Comparison of ENCODE assay signal across 20 cellular contexts in the genomic region with DNA sequence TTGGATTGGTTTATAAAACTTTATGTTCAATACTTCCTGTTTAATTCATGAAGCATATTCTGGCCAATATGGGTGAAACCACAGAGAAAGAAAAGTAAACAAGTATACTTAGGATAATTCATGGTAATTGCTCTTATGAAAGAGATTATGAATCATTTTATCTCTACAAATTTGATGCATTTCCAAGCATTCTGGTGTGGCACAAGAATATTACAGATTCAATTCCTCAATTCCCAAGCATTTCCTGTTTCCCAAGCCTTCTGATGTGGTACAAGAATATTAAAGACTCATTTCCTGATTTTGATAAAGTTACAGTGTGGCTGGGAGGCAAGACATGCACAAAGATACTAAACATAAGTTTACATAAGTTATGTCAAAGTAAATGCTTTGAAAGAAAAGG.
DNase-seq lines count a peak whose midpoint lies in the region; ATAC-seq and TF ChIP-seq lines count a peak whose summit lies in the region.
"Had no signal": no experiment of that assay in that cellular context is flagged by ENCODE, and none has a peak within 500 bp of the region (broad histone marks: within the 10 kb centered on the region; RNA-seq: fewer than 3 reads in every experiment).

No MANE protein-coding gene starts in this region.

- H3K9me2 ChIP-seq in GM23248 (ENCODE audit: insufficient read depth) = no peaks in the 10 kb centered on the region

- no peaks in the 10 kb centered on the region for H4K20me1 ChIP-seq in GM23248 (ENCODE audit: insufficient read depth)

- H3K36me3 ChIP-seq in GM23248 (ENCODE audit: low read depth) = no peaks in the 10 kb centered on the region
- H3K36me3 ChIP-seq: ascending aorta, HAP-1, pancreas had no signal

- H2AFZ ChIP-seq in GM23248 = no peak overlapping the region

- no peak overlapping the region for H3K4me3 ChIP-seq in GM23248
- no peak overlapping the region for H3K4me3 ChIP-seq in coronary artery
- H3K4me3 ChIP-seq: A549, ascending aorta, HAP-1, pancreas had no signal

- peaks cover 20% of the 10 kb centered on the region for H3F3A ChIP-seq in GM23248 (ENCODE audit: insufficient read depth)

- H3K4me1 ChIP-seq in GM23248 (ENCODE audit: insufficient read depth) = peaks cover 14% of the 10 kb centered on the region
- H3K4me1 ChIP-seq: A549, ascending aorta, HAP-1, pancreas had no signal

- DNase-seq in A172 (ENCODE audit: low spot score) (peak; percentile 49), GM23248 (peak; percentile 81), SW480 (ENCODE audit: low spot score) (peak; percentile 3), fibroblast of gingiva (ENCODE audit: low read depth) (peak; percentile 75), coronary artery (ENCODE audit: low spot score) (no peak), GM10266 (ENCODE audit: extremely low spot score) (no peak), DMS153 treated with DMSO at 0.1 percent for 48 hours (lab: John Stamatoyannopoulos, UW; ENCODE audit: unreplicated experiment) (no peak)
- DNase-seq: activated CD4-positive, alpha-beta T cell treated with anti-CD3 and anti-CD28 coated beads for 4 hours; activated naive CD4-positive, alpha-beta T cell treated with anti-CD3 and anti-CD28 coated beads, Interleukin-2, amount 50 U/mL, for 16 hours; activated T-cell treated with anti-CD3 and anti-CD28 coated beads, Interleukin-2, amount 50 U/mL, for 72 hours; CD4-positive, CD25-positive, alpha-beta regulatory T cell; natural killer cell; NCI-H1436; NCI-H524 treated with DMSO at 0.1 percent for 48 hours; pancreas had no signal

- no peak overlapping the region for H3K27ac ChIP-seq in GM23248
- H3K27ac ChIP-seq in coronary artery = no peak overlapping the region
- H3K27ac ChIP-seq: A549, ascending aorta, pancreas had no signal

- ATAC-seq in GM19023 (IDR thresholded peaks at IDR 0.05; ENCODE audit: unreplicated experiment) = no peak
- ATAC-seq: A549; activated T-cell treated with anti-CD3 and anti-CD28 coated beads, Interleukin-2, amount 50 U/mL, for 72 hours; natural killer cell; pancreas; sciatic nerve had no signal

- no peaks in the 10 kb centered on the region for H3K79me2 ChIP-seq in GM23248 (ENCODE audit: insufficient read depth)

- no peak overlapping the region for H3K4me2 ChIP-seq in GM23248 (ENCODE audit: unreplicated experiment)
- H3K4me2 ChIP-seq: A549 had no signal

- no peaks in the 10 kb centered on the region for H3K9me3 ChIP-seq in GM23248 (ENCODE audit: low read depth)
- H3K9me3 ChIP-seq: ascending aorta, HAP-1, pancreas had no signal

- peaks cover 22% of the 10 kb centered on the region for H3K27me3 ChIP-seq in GM23248 (replicated peaks; ENCODE audit: insufficient read depth)
- H3K27me3 ChIP-seq: ascending aorta, pancreas had no signal

- in situ Hi-C loops in GM23248 (cut with MboI) = no loop called here

- TF ChIP-seq CTCF in coronary artery (IDR thresholded peaks at IDR 0.05) = no peak
- no peak for TF ChIP-seq CTCF in GM10266 (IDR thresholded peaks at IDR 0.05; ENCODE audit: control insufficient read depth, insufficient read depth, low read depth, missing control alignments)

- no peak overlapping the region for H3K9ac ChIP-seq in GM23248

Comparison
In these comparisons a context has a peak if more than half of its experiments do, and no peak if none do; other contexts are left out.
1. DNase-seq: peak in A172 (single experiment), GM23248 (single experiment), SW480 (single experiment) and fibroblast of gingiva (single experiment); none in coronary artery (single experiment), GM10266 (single experiment) and DMS153 treated with DMSO at 0.1 percent for 48 hours (single experiment).